In the genomic region with DNA sequence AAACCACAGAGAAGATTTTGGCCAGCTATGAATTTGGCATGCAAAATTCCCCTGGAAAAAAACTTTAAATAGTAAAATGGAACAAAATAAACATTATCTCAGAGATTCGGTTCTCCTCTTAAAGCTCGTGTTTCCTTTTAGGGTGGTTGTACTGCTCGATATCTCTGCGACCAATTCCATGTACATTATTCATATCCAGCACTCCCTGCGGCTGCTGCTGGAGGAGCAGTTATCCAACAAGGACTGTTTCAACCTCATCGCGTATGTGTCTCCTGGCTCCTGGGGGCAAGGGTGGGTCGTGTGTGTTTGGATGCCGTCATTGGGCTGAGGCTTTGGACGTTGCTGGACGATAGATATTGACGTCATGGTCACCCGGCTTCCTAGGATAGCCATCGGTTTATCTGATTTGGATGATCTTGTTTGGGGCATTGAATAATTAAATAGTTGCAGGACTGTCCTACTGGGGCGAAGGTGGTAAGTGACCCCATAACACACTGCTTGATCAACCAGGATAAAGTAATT, we compare ENCODE assay signal across 27 cellular contexts. TPM values are rescaled to one million over a fixed set of nuclear protein-coding genes. Genes with fewer than 3 reads are reported as not detected.
DNase-seq lines count a peak whose midpoint lies in the region; ATAC-seq, FAIRE-seq and TF ChIP-seq lines count a peak whose summit lies in the region.
"Had no signal": no experiment of that assay in that cellular context is flagged by ENCODE, and none has a peak within 500 bp of the region (broad histone marks: within the 10 kb centered on the region; RNA-seq: fewer than 3 reads in every experiment).

No MANE protein-coding gene starts in this region.

- H3K9me3 ChIP-seq in HepG2 (ENCODE audit: low read length) = no peaks in the 10 kb centered on the region
- no peaks in the 10 kb centered on the region for H3K9me3 ChIP-seq in right lobe of liver
- no peaks in the 10 kb centered on the region for H3K9me3 ChIP-seq in osteoblast (ENCODE audit: low read depth, low read length)

- H2AFZ ChIP-seq in HepG2 (ENCODE audit: low read length) (no peak overlapping the region), osteoblast (ENCODE audit: low read length) (peak overlapping the region; percentile 51)
- H2AFZ ChIP-seq: GM23248 had no signal

- CTCF ChIA-PET in HepG2 (lab: Yijun Ruan, JAX; ENCODE audit: low intra/inter-chr PET ratio, low total read pairs) = no interaction called here
- CTCF ChIA-PET in activated CD8-positive, alpha-beta T cell treated with anti-CD3 and anti-CD28 coated beads for 36 hours (lab: Charles Lee) = no interaction called here
- CTCF ChIA-PET in activated CD4-positive, alpha-beta T cell treated with anti-CD3 and anti-CD28 coated beads for 36 hours (lab: Charles Lee) = no interaction called here

- intact Hi-C loops in HepG2 (cut with micrococcal nuclease; ENCODE audit: unreplicated experiment) = no loop called here
- intact Hi-C loops in right lobe of liver (cut with DNase I) = no loop called here
- intact Hi-C loops in activated CD8-positive, alpha-beta T cell treated with anti-CD3 and anti-CD28 coated beads for 36 hours (cut with micrococcal nuclease) = no loop called here
- intact Hi-C loops in activated CD4-positive, alpha-beta T cell treated with anti-CD3 and anti-CD28 coated beads for 36 hours (cut with DNase I, micrococcal nuclease) = no loop called here

- H3K4me1 ChIP-seq in HepG2 (ENCODE audit: insufficient read depth, low read length) (no peaks in the 10 kb centered on the region), right lobe of liver (no peaks in the 10 kb centered on the region), osteoblast (ENCODE audit: insufficient read depth, low read length) (peaks cover 5% of the 10 kb centered on the region)

- DNase-seq in HepG2 (ENCODE audit: low spot score) (no peak), right lobe of liver (no peak), fibroblast of peridontal ligament (ENCODE audit: extremely low read depth) (peak; percentile 15), osteoblast (ENCODE audit: insufficient read length, low spot score, missing footprints) (peak; percentile 88)
- DNase-seq in activated CD8-positive, alpha-beta T cell treated with anti-CD3 and anti-CD28 coated beads for 36 hours = no peak
- DNase-seq in stimulated activated naive CD4-positive, alpha-beta T cell (lab: John Stamatoyannopoulos, UW) = no peak
- no peak for DNase-seq in activated CD4-positive, alpha-beta T cell treated with anti-CD3 and anti-CD28 coated beads for 36 hours
- DNase-seq: ACHN, DMS153, DND-41, GM23248, H7, KG1, NCI-H1048, NCI-H1417 treated with DMSO at 0.1 percent for 48 hours, NCI-H1694 treated with DMSO at 0.1 percent for 48 hours, NCI-H2081, NCI-H2227 treated with DMSO at 0.1 percent for 48 hours, NCI-H69, SHP77 treated with DMSO at 0.1 percent for 48 hours had no signal

- H3K27ac ChIP-seq in HepG2 (ENCODE audit: extremely low read length, insufficient read depth, low read length) = no peak overlapping the region
- no peak overlapping the region for H3K27ac ChIP-seq in right lobe of liver
- no peak overlapping the region for H3K27ac ChIP-seq in osteoblast (ENCODE audit: low read depth, low read length)
- H3K27ac ChIP-seq: 22Rv1, GM23248 had no signal

- H3K27ac Mint-ChIP-seq in activated CD8-positive, alpha-beta T cell treated with anti-CD3 and anti-CD28 coated beads for 36 hours = no peak overlapping the region
- no peak overlapping the region for H3K27ac Mint-ChIP-seq in activated CD4-positive, alpha-beta T cell treated with anti-CD3 and anti-CD28 coated beads for 36 hours

- 34% methylated on average over 15 of the region's 15 CpGs for WGBS in HepG2 (ENCODE audit: low lambda C conversion rate)
- WGBS in right lobe of liver (ENCODE audit: insufficient coverage, low coverage, low lambda C conversion rate, missing lambda C conversion rate) = 72% methylated on average over 14 of the region's 15 CpGs

- H3K27me3 ChIP-seq in HepG2 (ENCODE audit: control insufficient read depth in 1 of 2, insufficient read depth in 2 of 2, low read length in 2 of 2) = peaks cover 9 to 24% of the 10 kb centered on the region in 2 experiments
- no peaks in the 10 kb centered on the region for H3K27me3 ChIP-seq in right lobe of liver
- H3K27me3 ChIP-seq in osteoblast (ENCODE audit: insufficient read depth, low read length) = no peaks in the 10 kb centered on the region

- FAIRE-seq in HepG2 (lab: Jason Lieb, UNC) = no peak
- FAIRE-seq: GM18507 had no signal

- BruUV-seq in HepG2 (replicated peaks; lab: Mats Ljungman, UMichigan) = no TSS peak

- H3K36me3 ChIP-seq in HepG2 (replicated peaks in 1 of 2; ENCODE audit: control insufficient read depth in 1 of 2, insufficient read depth in 2 of 2, low read length in 2 of 2) (no peaks in the 10 kb centered on the region), right lobe of liver (no peaks in the 10 kb centered on the region), osteoblast (ENCODE audit: insufficient read depth, low read length) (no peaks in the 10 kb centered on the region)

- no peak for TF ChIP-seq POLR2A in HepG2 (IDR thresholded peaks at IDR 0.05; ENCODE audit: insufficient read depth in 1 of 2, low read depth in 2 of 2, low read length in 2 of 2)
- TF ChIP-seq POLR2A in right lobe of liver (IDR thresholded peaks at IDR 0.05) = no peak

- in situ Hi-C loops in HepG2 (cut with HindIII; ENCODE audit: extremely low pct_ligation_motif_present, low pct_unique_long_range_greater_than_20kb) = no loop called here

- POLR2A ChIA-PET in HepG2 (lab: Yijun Ruan, JAX) = no interaction called here
- POLR2A ChIA-PET in activated CD8-positive, alpha-beta T cell treated with anti-CD3 and anti-CD28 coated beads for 36 hours (lab: Charles Lee) = no interaction called here
- POLR2A ChIA-PET in activated CD4-positive, alpha-beta T cell treated with anti-CD3 and anti-CD28 coated beads for 36 hours (lab: Charles Lee) = no interaction called here

- H3K9me3 Mint-ChIP-seq in activated CD8-positive, alpha-beta T cell treated with anti-CD3 and anti-CD28 coated beads for 36 hours = no peaks in the 10 kb centered on the region
- no peaks in the 10 kb centered on the region for H3K9me3 Mint-ChIP-seq in activated CD4-positive, alpha-beta T cell treated with anti-CD3 and anti-CD28 coated beads for 36 hours (ENCODE audit: low read depth)

- ATAC-seq in HepG2 = no peak
- ATAC-seq in right lobe of liver = no peak
- no peak for ATAC-seq in activated CD8-positive, alpha-beta T cell treated with anti-CD3 and anti-CD28 coated beads for 36 hours
- no peak for ATAC-seq in activated CD4-positive, alpha-beta T cell treated with anti-CD3 and anti-CD28 coated beads for 36 hours
- ATAC-seq: Panc1 had no signal

- H4K20me1 ChIP-seq in HepG2 (ENCODE audit: insufficient read depth, low read length) (no peaks in the 10 kb centered on the region), osteoblast (ENCODE audit: insufficient read depth, low read length) (no peaks in the 10 kb centered on the region)

- H3K36me3 Mint-ChIP-seq in activated CD8-positive, alpha-beta T cell treated with anti-CD3 and anti-CD28 coated beads for 36 hours (ENCODE audit: low read depth) = no peaks in the 10 kb centered on the region
- no peaks in the 10 kb centered on the region for H3K36me3 Mint-ChIP-seq in activated CD4-positive, alpha-beta T cell treated with anti-CD3 and anti-CD28 coated beads for 36 hours (ENCODE audit: low read depth)

- TF ChIP-seq EP300 in HepG2 (IDR thresholded peaks at IDR 0.05; ENCODE audit: low read depth in 2 of 2, low read length in 2 of 2) = no peak
- no peak for TF ChIP-seq EP300 in HepG2 (CRISPR knock-in tag; IDR thresholded peaks at IDR 0.05; ENCODE audit: borderline replicate concordance)

- no peak overlapping the region for H3K9ac ChIP-seq in HepG2 (ENCODE audit: insufficient read depth, low read depth, low read length)
- H3K9ac ChIP-seq: GM23248 had no signal

- no peak overlapping the region for H3K4me3 Mint-ChIP-seq in activated CD8-positive, alpha-beta T cell treated with anti-CD3 and anti-CD28 coated beads for 36 hours
- H3K4me3 Mint-ChIP-seq in activated CD4-positive, alpha-beta T cell treated with anti-CD3 and anti-CD28 coated beads for 36 hours = no peak overlapping the region

- H3K4me3 ChIP-seq in HepG2 (replicated peaks in 1 of 3; ENCODE audit: insufficient read depth in 1 of 3, low read depth in 2 of 3, low read length in 3 of 3) (no peak overlapping the region), right lobe of liver (no peak overlapping the region), osteoblast (ENCODE audit: insufficient read depth, low read length) (peak overlapping the region; percentile 38)
- H3K4me3 ChIP-seq: GM23248 had no signal

- no peaks in the 10 kb centered on the region for H3K4me1 Mint-ChIP-seq in activated CD8-positive, alpha-beta T cell treated with anti-CD3 and anti-CD28 coated beads for 36 hours (ENCODE audit: low read depth)
- no peaks in the 10 kb centered on the region for H3K4me1 Mint-ChIP-seq in activated CD4-positive, alpha-beta T cell treated with anti-CD3 and anti-CD28 coated beads for 36 hours

- TF ChIP-seq RAD21 in HepG2 (CRISPR knock-in tag; IDR thresholded peaks at IDR 0.05) = no peak

- H3K4me2 ChIP-seq in HepG2 (ENCODE audit: low read depth, low read length) = no peak overlapping the region
- H3K4me2 ChIP-seq in osteoblast (ENCODE audit: insufficient read depth, low read length) = peak overlapping the region; percentile 54

- H3K27me3 Mint-ChIP-seq in activated CD8-positive, alpha-beta T cell treated with anti-CD3 and anti-CD28 coated beads for 36 hours = peaks cover 6% of the 10 kb centered on the region
- peaks cover 17% of the 10 kb centered on the region for H3K27me3 Mint-ChIP-seq in activated CD4-positive, alpha-beta T cell treated with anti-CD3 and anti-CD28 coated beads for 36 hours

- H3K79me2 ChIP-seq in HepG2 (ENCODE audit: insufficient read depth, low read length) (no peaks in the 10 kb centered on the region), osteoblast (ENCODE audit: insufficient read depth, low read length) (no peaks in the 10 kb centered on the region)

- no peak for TF ChIP-seq CTCF in HepG2 (CRISPR knock-in tag; IDR thresholded peaks at IDR 0.05)
- no peak for TF ChIP-seq CTCF in right lobe of liver (IDR thresholded peaks at IDR 0.05)
- TF ChIP-seq CTCF in osteoblast (IDR thresholded peaks at IDR 0.05; ENCODE audit: extremely low read depth, low read depth, low read length) = no peak
- TF ChIP-seq CTCF in activated CD8-positive, alpha-beta T cell treated with anti-CD3 and anti-CD28 coated beads for 36 hours (IDR thresholded peaks at IDR 0.05) = no peak

RNA-seq across cellular contexts. Expression of gene VWA3A, which starts 33.8 kb away (rescaled TPM):
- 0.07 TPM in 1 of 2 replicates, not detected in the other for total RNA-seq in HepG2 (2016; rRNA removed; fragmentation: Illumina TruSeq; extraction: Trizol)
- total RNA-seq in HepG2 (2016; cell fraction: cytosol; rRNA removed; fragmentation: Illumina TruSeq; extraction: Trizol; ENCODE audit: low read depth) = not detected in 2 replicates
- total RNA-seq in HepG2 (2016; cell fraction: insoluble cytoplasmic fraction; rRNA removed; fragmentation: Illumina TruSeq; extraction: Trizol) = not detected in 2 replicates
- 0.21 TPM in 1 of 2 replicates, not detected in the other for total RNA-seq in HepG2 (2016; cell fraction: membrane; rRNA removed; fragmentation: Illumina TruSeq; extraction: Trizol)
- total RNA-seq in HepG2 (2016; cell fraction: nucleus; rRNA removed; fragmentation: Illumina TruSeq; extraction: Trizol) = not detected in 2 replicates
- polyA plus RNA-seq in HepG2 (2011; rRNA removed) = 0.03 and 0.10 TPM in 2 replicates
- polyA plus RNA-seq in HepG2 (2011; cell fraction: cytosol; rRNA removed) = 0.04 TPM in 1 of 2 replicates, not detected in the other
- 0.40 and 0.56 TPM in 2 replicates for polyA plus RNA-seq in HepG2 (2011; cell fraction: nucleus; rRNA removed)
- 0.07 and 0.60 TPM in 2 replicates for polyA plus RNA-seq in HepG2 (2012)
- polyA plus RNA-seq in HepG2 (2016; cell fraction: cytosol; fragmentation: Illumina TruSeq; extraction: Trizol; ENCODE audit: low read depth) = not detected in 2 replicates
- not detected in 2 replicates for polyA plus RNA-seq in HepG2 (2016; cell fraction: insoluble cytoplasmic fraction; fragmentation: Illumina TruSeq; extraction: Trizol; ENCODE audit: low read depth)
- not detected in 2 replicates for polyA plus RNA-seq in HepG2 (2016; cell fraction: membrane; fragmentation: Illumina TruSeq; extraction: Trizol; ENCODE audit: low read depth)
- not detected in 2 replicates for polyA plus RNA-seq in HepG2 (2016; cell fraction: nucleus; fragmentation: Illumina TruSeq; extraction: Trizol; ENCODE audit: insufficient read depth, low read depth)
- not detected in 2 replicates for polyA minus RNA-seq in HepG2 (2011; rRNA and poly(A)+ RNA removed; ENCODE audit: low replicate concordance)
- not detected in 2 replicates for polyA minus RNA-seq in HepG2 (2011; cell fraction: cytosol; rRNA and poly(A)+ RNA removed)
- 0.13 TPM in 1 of 2 replicates, not detected in the other for polyA minus RNA-seq in HepG2 (2011; cell fraction: nucleus; rRNA and poly(A)+ RNA removed)
- total RNA-seq in right lobe of liver = under 1 TPM in 1 of 6 experiments, not detected in 5; 0.15 TPM
- total RNA-seq in osteoblast = under 0.01 and 0.36 TPM in 2 replicates
- total RNA-seq in activated CD8-positive, alpha-beta T cell treated with anti-CD3 and anti-CD28 coated beads for 36 hours = not detected
- total RNA-seq in activated CD4-positive, alpha-beta T cell treated with anti-CD3 and anti-CD28 coated beads for 36 hours = under 1 TPM in 1 of 2 experiments, not detected in 1; 0.18 TPM
- total RNA-seq: GM23248, HT-29, NCI-H460, OCI-LY7 had no signal
- polyA plus RNA-seq: GM23248 had no signal

RNA-seq across cellular contexts. Expression of gene SDR42E2, which starts 36.2 kb away (rescaled TPM):
- total RNA-seq in HepG2 (2016; rRNA removed; fragmentation: Illumina TruSeq; extraction: Trizol) (0.11 TPM in 1 of 2 replicates, not detected in the other), right lobe of liver (not detected), osteoblast (not detected in 2 replicates)
- total RNA-seq in HepG2 (2016; cell fraction: cytosol; rRNA removed; fragmentation: Illumina TruSeq; extraction: Trizol; ENCODE audit: low read depth) = 0.44 and 0.71 TPM in 2 replicates
- total RNA-seq in HepG2 (2016; cell fraction: insoluble cytoplasmic fraction; rRNA removed; fragmentation: Illumina TruSeq; extraction: Trizol) = 0.13 TPM in 1 of 2 replicates, not detected in the other
- 0.17 and 0.28 TPM in 2 replicates for total RNA-seq in HepG2 (2016; cell fraction: membrane; rRNA removed; fragmentation: Illumina TruSeq; extraction: Trizol)
- 0.37 and 0.60 TPM in 2 replicates for total RNA-seq in HepG2 (2016; cell fraction: nucleus; rRNA removed; fragmentation: Illumina TruSeq; extraction: Trizol)
- polyA plus RNA-seq in HepG2 (2011; rRNA removed) = 0.05 TPM in 1 of 2 replicates, not detected in the other
- polyA plus RNA-seq in HepG2 (2011; cell fraction: cytosol; rRNA removed) = not detected in 2 replicates
- polyA plus RNA-seq in HepG2 (2011; cell fraction: nucleus; rRNA removed) = 0.07 and 0.10 TPM in 2 replicates
- polyA plus RNA-seq in HepG2 (2012) = 0.17 and 0.23 TPM in 2 replicates
- polyA plus RNA-seq in HepG2 (2016; cell fraction: cytosol; fragmentation: Illumina TruSeq; extraction: Trizol; ENCODE audit: low read depth) = 0.05 and 0.08 TPM in 2 replicates
- polyA plus RNA-seq in HepG2 (2016; cell fraction: insoluble cytoplasmic fraction; fragmentation: Illumina TruSeq; extraction: Trizol; ENCODE audit: low read depth) = not detected in 2 replicates
- polyA plus RNA-seq in HepG2 (2016; cell fraction: membrane; fragmentation: Illumina TruSeq; extraction: Trizol; ENCODE audit: low read depth) = 0.07 TPM in 1 of 2 replicates, not detected in the other
- not detected in 2 replicates for polyA plus RNA-seq in HepG2 (2016; cell fraction: nucleus; fragmentation: Illumina TruSeq; extraction: Trizol; ENCODE audit: insufficient read depth, low read depth)
- polyA minus RNA-seq in HepG2 (2011; rRNA and poly(A)+ RNA removed; ENCODE audit: low replicate concordance) = 0.05 and 0.14 TPM in 2 replicates
- 0.26 TPM in 1 of 2 replicates, not detected in the other for polyA minus RNA-seq in HepG2 (2011; cell fraction: cytosol; rRNA and poly(A)+ RNA removed)
- 0.50 and 0.77 TPM in 2 replicates for polyA minus RNA-seq in HepG2 (2011; cell fraction: nucleus; rRNA and poly(A)+ RNA removed)
- total RNA-seq in activated CD8-positive, alpha-beta T cell treated with anti-CD3 and anti-CD28 coated beads for 36 hours = under 1 TPM in 1 of 2 experiments, not detected in 1; 0.14 TPM
- under 1 TPM in 1 of 2 experiments, not detected in 1; 0.07 TPM for total RNA-seq in activated CD4-positive, alpha-beta T cell treated with anti-CD3 and anti-CD28 coated beads for 36 hours
- total RNA-seq: GM23248, H7, NCI-H460 had no signal
- polyA plus RNA-seq: BJ, GM23248 had no signal

Comparison
In these comparisons a context has a peak if more than half of its experiments do, and no peak if none do; other contexts are left out.
1. DNase-seq: peak in fibroblast of peridontal ligament (single experiment) and osteoblast (single experiment); none in HepG2 (single experiment), right lobe of liver (0 of 3), activated CD8-positive, alpha-beta T cell treated with anti-CD3 and anti-CD28 coated beads for 36 hours (single experiment), stimulated activated naive CD4-positive, alpha-beta T cell (0 of 6) and activated CD4-positive, alpha-beta T cell treated with anti-CD3 and anti-CD28 coated beads for 36 hours (single experiment).